In the genomic region with DNA sequence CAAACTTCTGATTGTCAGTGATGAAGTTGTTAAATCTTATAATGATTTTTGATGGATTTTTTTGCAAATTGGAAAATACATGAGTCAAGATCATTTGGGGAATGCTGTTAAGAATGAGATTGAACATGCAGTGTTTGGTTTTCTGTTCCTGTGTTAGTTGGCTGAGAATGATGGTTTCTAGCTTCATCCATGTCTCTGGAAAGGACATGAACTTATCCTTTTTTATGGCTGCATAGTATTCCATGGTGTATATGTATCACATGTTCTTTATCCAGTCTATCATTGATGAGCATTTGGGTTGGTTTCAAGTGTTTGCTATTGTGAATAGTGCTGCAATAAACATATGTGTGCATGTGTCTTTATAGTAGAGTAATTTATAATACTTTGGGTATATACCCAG, we compare ENCODE assay signal across 5 cellular contexts. TPM values are rescaled to one million over a fixed set of nuclear protein-coding genes. Genes with fewer than 3 reads are reported as not detected.
"Had no signal": no experiment of that assay in that cellular context is flagged by ENCODE, and none has a peak within 500 bp of the region (broad histone marks: within the 10 kb centered on the region; RNA-seq: fewer than 3 reads in every experiment).

No MANE protein-coding gene starts in this region.

RNA-seq across cellular contexts. Expression of a gene that starts 24.5 kb away (rescaled TPM):
- total RNA-seq: GM23338, H1, H4, H7, H9 had no signal
- polyA plus RNA-seq: GM23338, H1 had no signal

RNA-seq across cellular contexts. Expression of a gene that starts 32.2 kb away (rescaled TPM):
- total RNA-seq: GM23338, H1, H7, H9 had no signal
- polyA plus RNA-seq: GM23338, H1 had no signal
